ENCODE assay signal across 1 cellular context in the genomic region with DNA sequence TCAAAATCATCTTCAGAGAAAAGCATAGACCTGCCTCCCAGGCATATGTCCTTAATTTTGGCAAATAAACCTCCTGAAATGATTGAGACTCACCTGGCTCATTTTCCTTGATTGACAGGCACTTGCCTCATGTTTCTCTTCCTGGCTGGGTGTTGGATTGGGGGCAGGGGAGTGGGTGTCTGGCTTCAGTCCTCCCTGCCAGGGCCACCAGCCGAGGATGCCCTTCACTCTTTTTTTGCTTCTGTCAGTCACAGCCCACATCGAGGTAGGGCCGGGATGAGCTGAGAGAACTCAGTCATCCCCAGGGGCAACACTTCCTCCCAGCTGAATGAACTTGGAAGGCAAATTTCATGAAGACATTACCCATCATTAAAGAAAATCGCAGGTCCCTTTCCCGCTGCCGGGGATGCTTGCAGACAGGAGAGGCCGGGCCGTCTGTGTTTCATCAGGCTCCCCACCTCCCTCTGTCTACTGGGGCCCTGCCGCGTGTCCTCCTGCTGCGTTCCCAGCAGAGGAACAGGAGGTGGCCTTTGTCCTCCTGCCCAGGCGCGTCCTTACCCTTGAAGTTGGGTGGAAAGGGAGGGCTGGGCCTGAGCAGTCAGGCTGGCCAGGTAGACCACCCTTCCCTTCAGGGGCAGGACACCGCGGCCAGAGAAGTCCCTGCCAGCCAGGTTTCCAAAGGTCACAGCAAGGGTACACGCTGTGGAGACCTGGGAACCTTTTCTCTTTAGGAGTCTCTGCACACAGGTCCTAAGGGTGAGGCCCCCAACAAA.
TF ChIP-seq lines count a peak whose summit lies in the region.

No MANE protein-coding gene starts in this region.

TF ChIP-seq in HepG2, 621 proteins besides CTCF, POLR2A, EP300 and RAD21 (continued from another document and continues in another):
- TF ChIP-seq, protein P1, sequence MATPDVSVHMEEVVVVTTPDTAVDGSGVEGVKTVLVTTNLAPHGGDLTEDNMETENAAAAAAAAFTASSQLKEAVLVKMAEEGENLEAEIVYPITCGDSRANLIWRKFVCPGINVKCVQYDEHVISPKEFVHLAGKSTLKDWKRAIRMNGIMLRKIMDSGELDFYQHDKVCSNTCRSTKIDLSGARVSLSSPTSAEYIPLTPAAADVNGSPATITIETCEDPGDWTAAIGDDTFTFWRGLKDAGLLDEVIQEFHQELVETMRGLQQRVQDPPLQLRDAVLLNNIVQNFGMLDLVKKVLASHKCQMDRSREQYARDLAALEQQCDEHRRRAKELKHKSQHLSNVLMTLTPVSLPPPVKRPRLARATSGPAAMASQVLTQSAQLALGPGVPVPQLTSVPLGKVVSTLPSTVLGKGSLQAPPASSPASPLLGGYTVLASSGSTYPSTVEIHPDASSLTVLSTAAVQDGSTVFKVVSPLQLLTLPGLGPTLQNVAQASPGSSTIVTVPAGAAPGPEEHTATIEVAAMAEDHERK (CRISPR knock-in tag; IDR thresholded peaks at IDR 0.05; ENCODE audit: low read depth) = no peak
- TF ChIP-seq ZNF235 (CRISPR knock-in tag; IDR thresholded peaks at IDR 0.05; ENCODE audit: borderline replicate concordance) (0 out of 2 replicates have a peak, but pooled peaks have one; percentile 71), CHCHD3 (CRISPR knock-in tag; IDR thresholded peaks at IDR 0.05) (no peak; the same call in 1 of the 2 replicates), ZNF569 (CRISPR knock-in tag; IDR thresholded peaks at IDR 0.05; ENCODE audit: borderline replicate concordance) (no peak), MEIS1 (CRISPR knock-in tag; IDR thresholded peaks at IDR 0.05; ENCODE audit: borderline replicate concordance) (no peak), ZNF605 (CRISPR knock-in tag; IDR thresholded peaks at IDR 0.05) (peak; percentile 49; the same call in 1 of the 2 replicates), ARNT (IDR thresholded peaks at IDR 0.05) (no peak), NCOA2 (CRISPR knock-in tag; IDR thresholded peaks at IDR 0.05) (peak; percentile 65), ZNF230 (CRISPR knock-in tag; IDR thresholded peaks at IDR 0.05) (no peak), ISX (CRISPR knock-in tag; conservative IDR thresholded peaks at IDR 0.05) (no peak), ZNF782 (CRISPR knock-in tag; IDR thresholded peaks at IDR 0.05; ENCODE audit: borderline replicate concordance) (0 out of 2 replicates have a peak, but pooled peaks have one; percentile 69), RFX5 (IDR thresholded peaks at IDR 0.05; ENCODE audit: low read depth, low read length) (no peak), FOSL1 (CRISPR knock-in tag; IDR thresholded peaks at IDR 0.05; ENCODE audit: borderline replicate concordance) (no peak), ZNF143 (CRISPR knock-in tag; IDR thresholded peaks at IDR 0.05) (no peak), ZNF343 (CRISPR knock-in tag; IDR thresholded peaks at IDR 0.05) (peak; percentile 88; the same call in 1 of the 2 replicates), AGO1 (IDR thresholded peaks at IDR 0.05; ENCODE audit: low read depth, low read length, poor library complexity, severe bottlenecking) (no peak), MEF2D (CRISPR knock-in tag; IDR thresholded peaks at IDR 0.05) (peak; percentile 40; the same call in 1 of the 2 replicates), ZNF589 (CRISPR knock-in tag; conservative IDR thresholded peaks at IDR 0.05) (no peak), KLF16 (CRISPR knock-in tag; IDR thresholded peaks at IDR 0.05) (no peak), FOXP1 (IDR thresholded peaks at IDR 0.05) (no peak), FOXP1 (CRISPR knock-in tag; IDR thresholded peaks at IDR 0.05) (no peak), SATB2 (CRISPR knock-in tag; IDR thresholded peaks at IDR 0.05) (no peak), XRCC5 (optimal IDR thresholded peaks at IDR 0.05; ENCODE audit: low read length) (peak; percentile 52), ZNF557 (CRISPR knock-in tag; IDR thresholded peaks at IDR 0.05) (no peak), HMGA1 (CRISPR knock-in tag; conservative IDR thresholded peaks at IDR 0.05) (no peak), ZFP90 (CRISPR knock-in tag; IDR thresholded peaks at IDR 0.05; ENCODE audit: borderline replicate concordance) (peak; percentile 73; the same call in 1 of the 2 replicates), KDM4B (CRISPR knock-in tag; IDR thresholded peaks at IDR 0.05) (0 out of 2 replicates have a peak, but pooled peaks have one; percentile 66), GTF2F1 (IDR thresholded peaks at IDR 0.05; ENCODE audit: low read length) (no peak), ZFP36L1 (CRISPR knock-in tag; IDR thresholded peaks at IDR 0.05) (no peak), YY1 (IDR thresholded peaks at IDR 0.05; ENCODE audit: insufficient read depth, insufficient replicate concordance, low read depth, low read length) (peak; percentile 7), ZNF709 (CRISPR knock-in tag; IDR thresholded peaks at IDR 0.05) (no peak), ATF7 (IDR thresholded peaks at IDR 0.05) (no peak), ATF7 (CRISPR knock-in tag; IDR thresholded peaks at IDR 0.05) (no peak; the same call in 1 of the 2 replicates), PCBP2 (optimal IDR thresholded peaks at IDR 0.05; ENCODE audit: low read depth, low read length, poor library complexity, severe bottlenecking) (no peak), IKZF4 (CRISPR knock-in tag; IDR thresholded peaks at IDR 0.05; ENCODE audit: borderline replicate concordance, low read depth, not compliant biosample characterization) (no peak), ZNF317 (CRISPR knock-in tag; IDR thresholded peaks at IDR 0.05) (peak; percentile 72; the same call in 1 of the 2 replicates), ZNF205 (CRISPR knock-in tag; IDR thresholded peaks at IDR 0.05) (0 out of 2 replicates have a peak, but pooled peaks have one; percentile 55), MTA3 (CRISPR knock-in tag; IDR thresholded peaks at IDR 0.05) (no peak), HOXA5 (CRISPR knock-in tag; IDR thresholded peaks at IDR 0.05) (no peak), ZNF282 (IDR thresholded peaks at IDR 0.05; ENCODE audit: partially characterized antibody) (no peak), SMC3 (IDR thresholded peaks at IDR 0.05; ENCODE audit: low read length) (peak; percentile 6; the same call in 1 of the 2 replicates), AKAP8 (CRISPR knock-in tag; IDR thresholded peaks at IDR 0.05) (no peak)
- TF ChIP-seq, protein P2, sequence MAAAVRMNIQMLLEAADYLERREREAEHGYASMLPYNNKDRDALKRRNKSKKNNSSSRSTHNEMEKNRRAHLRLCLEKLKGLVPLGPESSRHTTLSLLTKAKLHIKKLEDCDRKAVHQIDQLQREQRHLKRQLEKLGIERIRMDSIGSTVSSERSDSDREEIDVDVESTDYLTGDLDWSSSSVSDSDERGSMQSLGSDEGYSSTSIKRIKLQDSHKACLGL (CRISPR knock-in tag; IDR thresholded peaks at IDR 0.05) = peak; percentile 67; the same call in 1 of the 2 replicates
- TF ChIP-seq, protein P3, sequence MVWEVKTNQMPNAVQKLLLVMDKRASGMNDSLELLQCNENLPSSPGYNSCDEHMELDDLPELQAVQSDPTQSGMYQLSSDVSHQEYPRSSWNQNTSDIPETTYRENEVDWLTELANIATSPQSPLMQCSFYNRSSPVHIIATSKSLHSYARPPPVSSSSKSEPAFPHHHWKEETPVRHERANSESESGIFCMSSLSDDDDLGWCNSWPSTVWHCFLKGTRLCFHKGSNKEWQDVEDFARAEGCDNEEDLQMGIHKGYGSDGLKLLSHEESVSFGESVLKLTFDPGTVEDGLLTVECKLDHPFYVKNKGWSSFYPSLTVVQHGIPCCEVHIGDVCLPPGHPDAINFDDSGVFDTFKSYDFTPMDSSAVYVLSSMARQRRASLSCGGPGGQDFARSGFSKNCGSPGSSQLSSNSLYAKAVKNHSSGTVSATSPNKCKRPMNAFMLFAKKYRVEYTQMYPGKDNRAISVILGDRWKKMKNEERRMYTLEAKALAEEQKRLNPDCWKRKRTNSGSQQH (CRISPR knock-in tag; IDR thresholded peaks at IDR 0.05; ENCODE audit: low read depth) = no peak
- TF ChIP-seq, protein P4, sequence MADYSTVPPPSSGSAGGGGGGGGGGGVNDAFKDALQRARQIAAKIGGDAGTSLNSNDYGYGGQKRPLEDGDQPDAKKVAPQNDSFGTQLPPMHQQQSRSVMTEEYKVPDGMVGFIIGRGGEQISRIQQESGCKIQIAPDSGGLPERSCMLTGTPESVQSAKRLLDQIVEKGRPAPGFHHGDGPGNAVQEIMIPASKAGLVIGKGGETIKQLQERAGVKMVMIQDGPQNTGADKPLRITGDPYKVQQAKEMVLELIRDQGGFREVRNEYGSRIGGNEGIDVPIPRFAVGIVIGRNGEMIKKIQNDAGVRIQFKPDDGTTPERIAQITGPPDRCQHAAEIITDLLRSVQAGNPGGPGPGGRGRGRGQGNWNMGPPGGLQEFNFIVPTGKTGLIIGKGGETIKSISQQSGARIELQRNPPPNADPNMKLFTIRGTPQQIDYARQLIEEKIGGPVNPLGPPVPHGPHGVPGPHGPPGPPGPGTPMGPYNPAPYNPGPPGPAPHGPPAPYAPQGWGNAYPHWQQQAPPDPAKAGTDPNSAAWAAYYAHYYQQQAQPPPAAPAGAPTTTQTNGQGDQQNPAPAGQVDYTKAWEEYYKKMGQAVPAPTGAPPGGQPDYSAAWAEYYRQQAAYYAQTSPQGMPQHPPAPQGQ (CRISPR knock-in tag; IDR thresholded peaks at IDR 0.05; ENCODE audit: borderline replicate concordance) = no peak
- TF ChIP-seq, protein P5, sequence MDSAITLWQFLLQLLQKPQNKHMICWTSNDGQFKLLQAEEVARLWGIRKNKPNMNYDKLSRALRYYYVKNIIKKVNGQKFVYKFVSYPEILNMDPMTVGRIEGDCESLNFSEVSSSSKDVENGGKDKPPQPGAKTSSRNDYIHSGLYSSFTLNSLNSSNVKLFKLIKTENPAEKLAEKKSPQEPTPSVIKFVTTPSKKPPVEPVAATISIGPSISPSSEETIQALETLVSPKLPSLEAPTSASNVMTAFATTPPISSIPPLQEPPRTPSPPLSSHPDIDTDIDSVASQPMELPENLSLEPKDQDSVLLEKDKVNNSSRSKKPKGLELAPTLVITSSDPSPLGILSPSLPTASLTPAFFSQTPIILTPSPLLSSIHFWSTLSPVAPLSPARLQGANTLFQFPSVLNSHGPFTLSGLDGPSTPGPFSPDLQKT (CRISPR knock-in tag; IDR thresholded peaks at IDR 0.05; ENCODE audit: borderline replicate concordance) = no peak
- TF ChIP-seq, protein P6, sequence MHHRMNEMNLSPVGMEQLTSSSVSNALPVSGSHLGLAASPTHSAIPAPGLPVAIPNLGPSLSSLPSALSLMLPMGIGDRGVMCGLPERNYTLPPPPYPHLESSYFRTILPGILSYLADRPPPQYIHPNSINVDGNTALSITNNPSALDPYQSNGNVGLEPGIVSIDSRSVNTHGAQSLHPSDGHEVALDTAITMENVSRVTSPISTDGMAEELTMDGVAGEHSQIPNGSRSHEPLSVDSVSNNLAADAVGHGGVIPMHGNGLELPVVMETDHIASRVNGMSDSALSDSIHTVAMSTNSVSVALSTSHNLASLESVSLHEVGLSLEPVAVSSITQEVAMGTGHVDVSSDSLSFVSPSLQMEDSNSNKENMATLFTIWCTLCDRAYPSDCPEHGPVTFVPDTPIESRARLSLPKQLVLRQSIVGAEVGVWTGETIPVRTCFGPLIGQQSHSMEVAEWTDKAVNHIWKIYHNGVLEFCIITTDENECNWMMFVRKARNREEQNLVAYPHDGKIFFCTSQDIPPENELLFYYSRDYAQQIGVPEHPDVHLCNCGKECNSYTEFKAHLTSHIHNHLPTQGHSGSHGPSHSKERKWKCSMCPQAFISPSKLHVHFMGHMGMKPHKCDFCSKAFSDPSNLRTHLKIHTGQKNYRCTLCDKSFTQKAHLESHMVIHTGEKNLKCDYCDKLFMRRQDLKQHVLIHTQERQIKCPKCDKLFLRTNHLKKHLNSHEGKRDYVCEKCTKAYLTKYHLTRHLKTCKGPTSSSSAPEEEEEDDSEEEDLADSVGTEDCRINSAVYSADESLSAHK (CRISPR knock-in tag; IDR thresholded peaks at IDR 0.05; ENCODE audit: borderline replicate concordance) = no peak
- TF ChIP-seq, protein P7, sequence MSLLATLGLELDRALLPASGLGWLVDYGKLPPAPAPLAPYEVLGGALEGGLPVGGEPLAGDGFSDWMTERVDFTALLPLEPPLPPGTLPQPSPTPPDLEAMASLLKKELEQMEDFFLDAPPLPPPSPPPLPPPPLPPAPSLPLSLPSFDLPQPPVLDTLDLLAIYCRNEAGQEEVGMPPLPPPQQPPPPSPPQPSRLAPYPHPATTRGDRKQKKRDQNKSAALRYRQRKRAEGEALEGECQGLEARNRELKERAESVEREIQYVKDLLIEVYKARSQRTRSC (CRISPR knock-in tag; IDR thresholded peaks at IDR 0.05; ENCODE audit: low read depth) = no peak
- TF ChIP-seq, protein P8, sequence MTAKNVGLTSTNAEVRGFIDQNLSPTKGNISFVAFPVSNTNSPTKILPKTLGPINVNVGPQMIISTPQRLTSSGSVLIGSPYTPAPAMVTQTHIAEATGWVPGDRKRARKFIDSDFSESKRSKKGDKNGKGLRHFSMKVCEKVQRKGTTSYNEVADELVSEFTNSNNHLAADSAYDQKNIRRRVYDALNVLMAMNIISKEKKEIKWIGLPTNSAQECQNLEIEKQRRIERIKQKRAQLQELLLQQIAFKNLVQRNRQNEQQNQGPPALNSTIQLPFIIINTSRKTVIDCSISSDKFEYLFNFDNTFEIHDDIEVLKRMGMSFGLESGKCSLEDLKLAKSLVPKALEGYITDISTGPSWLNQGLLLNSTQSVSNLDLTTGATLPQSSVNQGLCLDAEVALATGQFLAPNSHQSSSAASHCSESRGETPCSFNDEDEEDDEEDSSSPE (CRISPR knock-in tag; IDR thresholded peaks at IDR 0.05) = no peak
- TF ChIP-seq, protein P9, sequence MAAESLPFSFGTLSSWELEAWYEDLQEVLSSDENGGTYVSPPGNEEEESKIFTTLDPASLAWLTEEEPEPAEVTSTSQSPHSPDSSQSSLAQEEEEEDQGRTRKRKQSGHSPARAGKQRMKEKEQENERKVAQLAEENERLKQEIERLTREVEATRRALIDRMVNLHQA (CRISPR knock-in tag; IDR thresholded peaks at IDR 0.05) = no peak
- TF ChIP-seq, protein P10, sequence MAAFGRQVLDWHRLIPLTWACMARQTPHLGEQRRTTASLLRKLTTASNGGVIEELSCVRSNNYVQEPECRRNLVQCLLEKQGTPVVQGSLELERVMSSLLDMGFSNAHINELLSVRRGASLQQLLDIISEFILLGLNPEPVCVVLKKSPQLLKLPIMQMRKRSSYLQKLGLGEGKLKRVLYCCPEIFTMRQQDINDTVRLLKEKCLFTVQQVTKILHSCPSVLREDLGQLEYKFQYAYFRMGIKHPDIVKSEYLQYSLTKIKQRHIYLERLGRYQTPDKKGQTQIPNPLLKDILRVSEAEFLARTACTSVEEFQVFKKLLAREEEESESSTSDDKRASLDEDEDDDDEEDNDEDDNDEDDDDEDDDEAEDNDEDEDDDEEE (CRISPR knock-in tag; IDR thresholded peaks at IDR 0.05) = no peak
- TF ChIP-seq, protein P11, sequence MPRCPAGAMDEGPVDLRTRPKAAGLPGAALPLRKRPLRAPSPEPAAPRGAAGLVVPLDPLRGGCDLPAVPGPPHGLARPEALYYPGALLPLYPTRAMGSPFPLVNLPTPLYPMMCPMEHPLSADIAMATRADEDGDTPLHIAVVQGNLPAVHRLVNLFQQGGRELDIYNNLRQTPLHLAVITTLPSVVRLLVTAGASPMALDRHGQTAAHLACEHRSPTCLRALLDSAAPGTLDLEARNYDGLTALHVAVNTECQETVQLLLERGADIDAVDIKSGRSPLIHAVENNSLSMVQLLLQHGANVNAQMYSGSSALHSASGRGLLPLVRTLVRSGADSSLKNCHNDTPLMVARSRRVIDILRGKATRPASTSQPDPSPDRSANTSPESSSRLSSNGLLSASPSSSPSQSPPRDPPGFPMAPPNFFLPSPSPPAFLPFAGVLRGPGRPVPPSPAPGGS (CRISPR knock-in tag; IDR thresholded peaks at IDR 0.05) = no peak
